Comparison of ENCODE assay signal across 8 cellular contexts in the genomic region with DNA sequence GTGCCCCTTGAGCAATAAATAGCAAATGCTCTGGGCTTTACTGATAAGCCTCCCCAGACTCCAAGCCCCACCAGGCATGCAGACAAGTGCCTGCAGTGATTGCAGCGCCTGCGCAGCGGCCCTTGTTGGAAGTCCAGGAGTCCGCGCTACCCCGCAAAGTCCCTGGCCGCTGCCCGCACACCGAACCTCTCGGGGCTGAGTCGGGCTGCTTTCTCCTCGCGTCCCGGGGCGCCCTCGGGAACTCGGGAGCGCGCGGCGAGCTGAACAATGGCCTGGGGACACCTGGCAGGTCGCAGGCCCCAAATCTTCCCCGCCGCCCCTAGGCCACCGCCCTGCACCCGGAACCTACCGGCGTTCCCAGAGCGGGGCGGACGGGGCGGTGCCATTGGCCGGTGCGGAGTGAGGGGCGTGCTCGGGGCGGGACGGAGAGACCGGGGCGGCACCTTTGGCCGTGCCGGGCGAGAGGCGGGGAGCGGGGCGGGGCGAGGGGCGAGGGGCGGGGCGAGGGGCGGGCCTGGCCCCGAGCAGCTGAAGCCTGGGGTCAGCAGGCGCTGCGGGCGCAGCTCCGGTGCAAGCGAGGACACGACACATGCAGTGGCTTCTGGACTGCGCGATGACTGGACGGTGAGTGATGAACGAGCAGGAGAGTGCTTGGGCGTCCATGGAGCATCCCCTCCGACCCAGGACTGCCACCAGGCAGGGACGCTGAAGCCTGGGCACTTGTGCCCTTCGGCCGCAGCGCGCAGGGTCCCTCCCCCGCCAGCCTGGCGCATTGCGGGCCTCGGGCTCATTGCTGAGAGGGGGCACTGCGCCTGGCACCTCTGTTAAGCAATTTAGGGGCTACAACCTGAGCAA. TPM values are rescaled to one million over a fixed set of nuclear protein-coding genes. Genes with fewer than 3 reads are reported as not detected.
DNase-seq lines count a peak whose midpoint lies in the region; ATAC-seq and TF ChIP-seq lines count a peak whose summit lies in the region.

A gene with protein sequence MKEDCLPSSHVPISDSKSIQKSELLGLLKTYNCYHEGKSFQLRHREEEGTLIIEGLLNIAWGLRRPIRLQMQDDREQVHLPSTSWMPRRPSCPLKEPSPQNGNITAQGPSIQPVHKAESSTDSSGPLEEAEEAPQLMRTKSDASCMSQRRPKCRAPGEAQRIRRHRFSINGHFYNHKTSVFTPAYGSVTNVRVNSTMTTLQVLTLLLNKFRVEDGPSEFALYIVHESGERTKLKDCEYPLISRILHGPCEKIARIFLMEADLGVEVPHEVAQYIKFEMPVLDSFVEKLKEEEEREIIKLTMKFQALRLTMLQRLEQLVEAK (plus strand): TSS at position 560 of the 855 bp plus-strand sequence. CDS start 10,401 bp downstream, outside the sequence.

- H3K9me3 Mint-ChIP-seq in naive thymus-derived CD4-positive, alpha-beta T cell: peaks cover 0 to 4% (median 0%) of the 10 kb centered on the region in 11 donors
- H3K9me3 Mint-ChIP-seq in stimulated activated naive B cell treated with anti-CD40 and anti-IgM and Interleukin-4, amounts not matched to agents 10 μg/mL and 1 μg/mL and 100 μg/mL, for 72 hours: no peaks in the 10 kb centered on the region

- peak within 1 kb of the TSS; percentile 86 for H3K4me3 ChIP-seq in HUES64 (ENCODE audit: low read length)
- peak within 1 kb of the TSS; percentile 79 for H3K4me3 ChIP-seq in naive thymus-derived CD4-positive, alpha-beta T cell (ENCODE audit: low read length)

- peaks cover 16 to 52% (median 37%) of the 10 kb centered on the region in 7 donors for H3K4me1 Mint-ChIP-seq in naive thymus-derived CD4-positive, alpha-beta T cell
- H3K4me1 Mint-ChIP-seq in stimulated activated naive B cell treated with anti-CD40 and anti-IgM and Interleukin-4, amounts not matched to agents 10 μg/mL and 1 μg/mL and 100 μg/mL, for 72 hours: peaks cover 39 to 72% of the 10 kb centered on the region in 2 donors

- H3K9me3 ChIP-seq in HUES64 (ENCODE audit: insufficient read depth, low read depth, low read length): no peaks in the 10 kb centered on the region
- no peaks in the 10 kb centered on the region for H3K9me3 ChIP-seq in naive thymus-derived CD4-positive, alpha-beta T cell (ENCODE audit: control insufficient read depth in 2 of 3, low read length in 3 of 3)

- H3K27ac Mint-ChIP-seq in naive thymus-derived CD4-positive, alpha-beta T cell: peak within 1 kb of the TSS; percentile 65 to 87 (median 80)
- H3K27ac Mint-ChIP-seq in stimulated activated naive B cell treated with anti-CD40 and anti-IgM and Interleukin-4, amounts not matched to agents 10 μg/mL and 1 μg/mL and 100 μg/mL, for 72 hours: peak within 1 kb of the TSS; percentile 89

- POLR2A ChIA-PET in naive thymus-derived CD4-positive, alpha-beta T cell (lab: Charles Lee): interaction anchor here (1.0 to 1.6 kb wide), 5 partner anchors 8 to 81 kb away, joined by 3 to 5 read pairs (median 4); no protein-coding TSS in a partner anchor

- H3K36me3 ChIP-seq in HUES64 (ENCODE audit: insufficient read depth, low read length): no peaks in the 10 kb centered on the region
- H3K36me3 ChIP-seq in naive thymus-derived CD4-positive, alpha-beta T cell (ENCODE audit: control insufficient read depth in 2 of 3, insufficient read depth in 3 of 3, low read length in 3 of 3): peaks cover 0 to 5% (median 0%) of the 10 kb centered on the region in 3 experiments

- DNase-seq in DMS114 treated with DMSO at 0.1 percent for 48 hours (lab: John Stamatoyannopoulos, UW; ENCODE audit: unreplicated experiment) (peak; percentile 72), activated T-helper 1 cell treated with Interleukin-2 at 50 U/mL for 16 hours (ENCODE audit: low read depth) (peak; percentile 87), fibroblast of gingiva (ENCODE audit: low read depth) (peak; percentile 81)
- DNase-seq in naive thymus-derived CD4-positive, alpha-beta T cell: peak; percentile 83 to 95 (median 89)
- peak; percentile 88 for DNase-seq in stimulated activated naive B cell treated with anti-CD40 and anti-IgM and Interleukin-4, amounts not matched to agents 10 μg/mL and 1 μg/mL and 100 μg/mL, for 72 hours

- H3K36me3 Mint-ChIP-seq in naive thymus-derived CD4-positive, alpha-beta T cell: peaks cover 8 to 18% (median 12%) of the 10 kb centered on the region in 5 donors
- H3K36me3 Mint-ChIP-seq in stimulated activated naive B cell treated with anti-CD40 and anti-IgM and Interleukin-4, amounts not matched to agents 10 μg/mL and 1 μg/mL and 100 μg/mL, for 72 hours: peaks cover 13 to 30% of the 10 kb centered on the region in 2 donors

- peak within 1 kb of the TSS; percentile 86 for H3K9ac ChIP-seq in HUES64 (ENCODE audit: low read depth, low read length)

- H3K4me1 ChIP-seq in HUES64 (ENCODE audit: insufficient read depth, low read length): peaks cover 49% of the 10 kb centered on the region
- H3K4me1 ChIP-seq in naive thymus-derived CD4-positive, alpha-beta T cell (ENCODE audit: control insufficient read depth in 2 of 2, insufficient read depth in 2 of 2, low read length in 2 of 2): peaks cover 7 to 13% of the 10 kb centered on the region in 2 donors

- H3K27ac ChIP-seq in HUES64 (ENCODE audit: low read depth, low read length): peak within 1 kb of the TSS; percentile 78; the same call in 1 of the 2 replicates
- H3K27ac ChIP-seq in naive thymus-derived CD4-positive, alpha-beta T cell (ENCODE audit: low read depth, low read length): peak within 1 kb of the TSS; percentile 68

- peaks cover 10% of the 10 kb centered on the region for H3K27me3 ChIP-seq in HUES64 (ENCODE audit: insufficient read depth, low read length)
- H3K27me3 ChIP-seq in naive thymus-derived CD4-positive, alpha-beta T cell (ENCODE audit: control insufficient read depth in 2 of 2, insufficient read depth in 2 of 2, low read length in 2 of 2): no peaks in the 10 kb centered on the region

- intact Hi-C loops in naive thymus-derived CD4-positive, alpha-beta T cell (cut with micrococcal nuclease): loop anchor here (1.0 to 5.0 kb wide), 10 partner anchors 9 to 1310 kb away; a partner anchor contains a TSS

- no peaks in the 10 kb centered on the region for H3K27me3 Mint-ChIP-seq in naive thymus-derived CD4-positive, alpha-beta T cell
- peaks cover 8 to 9% of the 10 kb centered on the region in 2 donors for H3K27me3 Mint-ChIP-seq in stimulated activated naive B cell treated with anti-CD40 and anti-IgM and Interleukin-4, amounts not matched to agents 10 μg/mL and 1 μg/mL and 100 μg/mL, for 72 hours

- H3K4me3 Mint-ChIP-seq in naive thymus-derived CD4-positive, alpha-beta T cell: peak within 1 kb of the TSS; percentile 81 to 93 (median 88)
- peak within 1 kb of the TSS; percentile 85 to 90 for H3K4me3 Mint-ChIP-seq in stimulated activated naive B cell treated with anti-CD40 and anti-IgM and Interleukin-4, amounts not matched to agents 10 μg/mL and 1 μg/mL and 100 μg/mL, for 72 hours

- peak; percentile 89 for ATAC-seq in GM21447 (IDR thresholded peaks at IDR 0.05; ENCODE audit: unreplicated experiment)
- ATAC-seq in naive thymus-derived CD4-positive, alpha-beta T cell: peak; percentile 99
- peak; percentile 99 for ATAC-seq in stimulated activated naive B cell treated with anti-CD40 and anti-IgM and Interleukin-4, amounts not matched to agents 10 μg/mL and 1 μg/mL and 100 μg/mL, for 72 hours (replicated peaks)

- 1% methylated on average over 73 of the region's 74 CpGs for WGBS in HUES64

- CTCF ChIA-PET in naive thymus-derived CD4-positive, alpha-beta T cell (lab: Charles Lee): no interaction called here

TF ChIP-seq in PFSK-1, 5 proteins besides CTCF, POLR2A, EP300 and RAD21:
- peak; percentile 88 for TF ChIP-seq POLR2AphosphoS5 (IDR thresholded peaks at IDR 0.05; ENCODE audit: low read depth, low read length)
- TF ChIP-seq FOXP2 (optimal IDR thresholded peaks at IDR 0.05; ENCODE audit: borderline replicate concordance, extremely low read depth, extremely low read length, insufficient read depth): peak; percentile 4
- TF ChIP-seq, protein P1, sequence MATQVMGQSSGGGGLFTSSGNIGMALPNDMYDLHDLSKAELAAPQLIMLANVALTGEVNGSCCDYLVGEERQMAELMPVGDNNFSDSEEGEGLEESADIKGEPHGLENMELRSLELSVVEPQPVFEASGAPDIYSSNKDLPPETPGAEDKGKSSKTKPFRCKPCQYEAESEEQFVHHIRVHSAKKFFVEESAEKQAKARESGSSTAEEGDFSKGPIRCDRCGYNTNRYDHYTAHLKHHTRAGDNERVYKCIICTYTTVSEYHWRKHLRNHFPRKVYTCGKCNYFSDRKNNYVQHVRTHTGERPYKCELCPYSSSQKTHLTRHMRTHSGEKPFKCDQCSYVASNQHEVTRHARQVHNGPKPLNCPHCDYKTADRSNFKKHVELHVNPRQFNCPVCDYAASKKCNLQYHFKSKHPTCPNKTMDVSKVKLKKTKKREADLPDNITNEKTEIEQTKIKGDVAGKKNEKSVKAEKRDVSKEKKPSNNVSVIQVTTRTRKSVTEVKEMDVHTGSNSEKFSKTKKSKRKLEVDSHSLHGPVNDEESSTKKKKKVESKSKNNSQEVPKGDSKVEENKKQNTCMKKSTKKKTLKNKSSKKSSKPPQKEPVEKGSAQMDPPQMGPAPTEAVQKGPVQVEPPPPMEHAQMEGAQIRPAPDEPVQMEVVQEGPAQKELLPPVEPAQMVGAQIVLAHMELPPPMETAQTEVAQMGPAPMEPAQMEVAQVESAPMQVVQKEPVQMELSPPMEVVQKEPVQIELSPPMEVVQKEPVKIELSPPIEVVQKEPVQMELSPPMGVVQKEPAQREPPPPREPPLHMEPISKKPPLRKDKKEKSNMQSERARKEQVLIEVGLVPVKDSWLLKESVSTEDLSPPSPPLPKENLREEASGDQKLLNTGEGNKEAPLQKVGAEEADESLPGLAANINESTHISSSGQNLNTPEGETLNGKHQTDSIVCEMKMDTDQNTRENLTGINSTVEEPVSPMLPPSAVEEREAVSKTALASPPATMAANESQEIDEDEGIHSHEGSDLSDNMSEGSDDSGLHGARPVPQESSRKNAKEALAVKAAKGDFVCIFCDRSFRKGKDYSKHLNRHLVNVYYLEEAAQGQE (IDR thresholded peaks at IDR 0.05; ENCODE audit: insufficient read depth in 1 of 2, low read depth in 2 of 2, low read length in 2 of 2): no peak

RNA-seq across cellular contexts. Expression of the gene that starts here (rescaled TPM):
- polyA plus RNA-seq in HUES64 (2013, experiment 1 of 2): 6.7 TPM
- polyA plus RNA-seq in HUES64 (2013, experiment 2 of 2): 7.4 TPM
- polyA plus RNA-seq in PFSK-1 (2012; ENCODE audit: insufficient read length, low read depth): 21.3 TPM
- total RNA-seq in naive thymus-derived CD4-positive, alpha-beta T cell: 10 to 100 TPM in 1 of 5 experiments, 1 to 10 TPM in 4; 1.9 to 53.4 (median 3.0) TPM
- polyA plus RNA-seq in naive thymus-derived CD4-positive, alpha-beta T cell: 1 to 10 TPM in 1 of 2 donors, under 1 TPM in 1; 0.84 to 1.3 TPM

Comparison
In these comparisons a context has a peak if more than half of its experiments do, and no peak if none do; other contexts are left out.
1. Peak in every context shown above with its lines: DNase-seq, ATAC-seq, H3K4me3 ChIP-seq and H3K27ac ChIP-seq.